Comparison of ENCODE assay signal across 11 cellular contexts in genomic region chr9:109974918-109975276, GRCh38.
DNase-seq lines count a peak whose midpoint lies in the region; ATAC-seq and TF ChIP-seq lines count a peak whose summit lies in the region.
"Had no signal": no experiment of that assay in that cellular context is flagged by ENCODE, and none has a peak within 500 bp of the region (broad histone marks: within the 10 kb centered on the region; RNA-seq: fewer than 3 reads in every experiment).

No MANE protein-coding gene starts in this region.

- H3K4me3 Mint-ChIP-seq in activated T-cell treated with anti-CD3 and anti-CD28 coated beads, Interleukin-2, amount 50 U/mL, for 72 hours, result peak overlapping the region; percentile 41 to 60

- H3K4me1 ChIP-seq in osteoblast (ENCODE audit: insufficient read depth, low read length), result peaks cover 14% of the 10 kb centered on the region
- H3K4me1 ChIP-seq: parathyroid adenoma had no signal

- DNase-seq in activated T-cell treated with anti-CD3 and anti-CD28 coated beads, Interleukin-2, amount 50 U/mL, for 72 hours, result no peak
- DNase-seq in activated T-cell treated with anti-CD3 and anti-CD28 coated beads, Interleukin-2, amount 50 U/mL, for 1 hour, result no peak
- no peak for DNase-seq in osteoblast (ENCODE audit: insufficient read length, low spot score, missing footprints)
- no peak for DNase-seq in NCI-H187 (lab: John Stamatoyannopoulos, UW)
- DNase-seq in GM19240 (ENCODE audit: insufficient read length, low spot score), result no peak
- DNase-seq: NK-92 treated with Interleukin-12 subunit alpha and Interleukin-12 subunit beta, amount 100 ng/mL, for 24 hours had no signal

- H3K9me3 ChIP-seq in osteoblast (ENCODE audit: low read depth, low read length), result no peaks in the 10 kb centered on the region

- H3K27me3 Mint-ChIP-seq in activated T-cell treated with anti-CD3 and anti-CD28 coated beads, Interleukin-2, amount 50 U/mL, for 72 hours (ENCODE audit: low read depth), result no peaks in the 10 kb centered on the region

- H3K27me3 ChIP-seq in osteoblast (ENCODE audit: insufficient read depth, low read length), result no peaks in the 10 kb centered on the region

- no peaks in the 10 kb centered on the region for H4K20me1 ChIP-seq in osteoblast (ENCODE audit: insufficient read depth, low read length)

- no peaks in the 10 kb centered on the region for H3K36me3 ChIP-seq in osteoblast (ENCODE audit: insufficient read depth, low read length)

- peaks cover 84% of the 10 kb centered on the region for H3K4me1 Mint-ChIP-seq in activated T-cell treated with anti-CD3 and anti-CD28 coated beads, Interleukin-2, amount 50 U/mL, for 72 hours (ENCODE audit: low read depth)

- no peak overlapping the region for H2AFZ ChIP-seq in osteoblast (ENCODE audit: low read length)
- H2AFZ ChIP-seq: parathyroid adenoma had no signal

- H3K4me3 ChIP-seq in osteoblast (ENCODE audit: insufficient read depth, low read length), result no peak overlapping the region

- no peaks in the 10 kb centered on the region for H3K79me2 ChIP-seq in osteoblast (ENCODE audit: insufficient read depth, low read length)
- H3K79me2 ChIP-seq: parathyroid adenoma had no signal

- no peak overlapping the region for H3K4me2 ChIP-seq in osteoblast (ENCODE audit: insufficient read depth, low read length)

- ATAC-seq in activated T-cell treated with anti-CD3 and anti-CD28 coated beads, Interleukin-2, amount 50 U/mL, for 72 hours (replicated peaks in 1 of 2), result no peak
- peak; percentile 8 for ATAC-seq in GM21619 (IDR thresholded peaks at IDR 0.05; ENCODE audit: unreplicated experiment)
- peak; percentile 0 for ATAC-seq in HG03558 (IDR thresholded peaks at IDR 0.05; ENCODE audit: extremely low read depth, unreplicated experiment)
- no peak for ATAC-seq in HG02840 (IDR thresholded peaks at IDR 0.05; ENCODE audit: low FRiP score, unreplicated experiment)

- TF ChIP-seq CTCF in osteoblast (IDR thresholded peaks at IDR 0.05; ENCODE audit: extremely low read depth, low read depth, low read length), result no peak

- H3K27ac Mint-ChIP-seq in activated T-cell treated with anti-CD3 and anti-CD28 coated beads, Interleukin-2, amount 50 U/mL, for 72 hours, result peak overlapping the region; percentile 92

- peaks cover 2 to 3% of the 10 kb centered on the region in 2 donors for H3K36me3 Mint-ChIP-seq in activated T-cell treated with anti-CD3 and anti-CD28 coated beads, Interleukin-2, amount 50 U/mL, for 72 hours (ENCODE audit: insufficient read depth in 2 of 2)

- H3K9me3 Mint-ChIP-seq in activated T-cell treated with anti-CD3 and anti-CD28 coated beads, Interleukin-2, amount 50 U/mL, for 72 hours, result peaks cover 2 to 4% of the 10 kb centered on the region in 2 donors

- peak overlapping the region; percentile 88 for H3K27ac ChIP-seq in osteoblast (ENCODE audit: low read depth, low read length)
- H3K27ac ChIP-seq: parathyroid adenoma, VCaP had no signal

Comparison
In these comparisons a context has a peak if more than half of its experiments do, and no peak if none do; other contexts are left out.
1. ATAC-seq: peak in GM21619 (single experiment) and HG03558 (single experiment); none in activated T-cell treated with anti-CD3 and anti-CD28 coated beads, Interleukin-2, amount 50 U/mL, for 72 hours (0 of 2) and HG02840 (single experiment).